Comparison of ENCODE assay signal across 29 cellular contexts in genomic region chr10:94080108-94080507, GRCh38.
"Had no signal": no experiment of that assay in that cellular context is flagged by ENCODE, and none has a peak within 500 bp of the region (broad histone marks: within the 10 kb centered on the region; RNA-seq: fewer than 3 reads in every experiment).

No MANE protein-coding gene starts in this region.

- H3K9me3 Mint-ChIP-seq: dendritic cell treated with granulocyte-macrophage colony-stimulating factor and Interleukin-4, amounts not matched to agents 40 ng/mL and 50 ng/mL, for 4 days had no signal

- H3K36me3 ChIP-seq: colonic mucosa, esophagus muscularis mucosa, esophagus squamous epithelium, gastrocnemius medialis, gastroesophageal sphincter, heart left ventricle, heart right ventricle had no signal

- H3K27ac ChIP-seq: colonic mucosa, coronary artery, dorsolateral prefrontal cortex, epithelial cell of prostate, esophagus muscularis mucosa, esophagus squamous epithelium, foreskin keratinocyte, gastrocnemius medialis, gastroesophageal sphincter, heart left ventricle, heart right ventricle had no signal

- H3K4me1 ChIP-seq: colonic mucosa, foreskin keratinocyte had no signal

- FAIRE-seq: colon, endometrium, endothelial cell of umbilical vein, frontal cortex had no signal

- H3K27ac Mint-ChIP-seq: dendritic cell treated with granulocyte-macrophage colony-stimulating factor and Interleukin-4, amounts not matched to agents 40 ng/mL and 50 ng/mL, for 4 days; effector memory CD8-positive, alpha-beta T cell; endodermal cell had no signal

- H3K27me3 Mint-ChIP-seq: dendritic cell treated with granulocyte-macrophage colony-stimulating factor and Interleukin-4, amounts not matched to agents 40 ng/mL and 50 ng/mL, for 4 days had no signal

- H3K27me3 ChIP-seq: colonic mucosa, esophagus muscularis mucosa, esophagus squamous epithelium, gastrocnemius medialis, gastroesophageal sphincter, heart left ventricle, heart right ventricle had no signal

- ATAC-seq: effector memory CD8-positive, alpha-beta T cell; esophagus mucosa; foreskin keratinocyte; gastrocnemius medialis; gastroesophageal sphincter; heart left ventricle; heart right ventricle had no signal

- H3K4me3 ChIP-seq: colonic mucosa, coronary artery, dorsolateral prefrontal cortex, esophagus muscularis mucosa, esophagus squamous epithelium, gastrocnemius medialis, gastroesophageal sphincter, heart left ventricle, heart right ventricle had no signal

- DNase-seq: colonic mucosa; cortex of kidney; dermis blood vessel endothelial cell; dorsolateral prefrontal cortex; effector CD4-positive, alpha-beta T cell; effector CD8-positive, alpha-beta T cell; effector memory CD4-positive, alpha-beta T cell; effector memory CD8-positive, alpha-beta T cell; endodermal cell; erythroblast; esophagus squamous epithelium; foreskin fibroblast; foreskin keratinocyte; foreskin melanocyte; gastrocnemius medialis; glutamatergic neuron; head of caudate nucleus; heart left ventricle; heart right ventricle had no signal

- H3K9me3 ChIP-seq: colonic mucosa, esophagus squamous epithelium had no signal

- H3K4me3 Mint-ChIP-seq: dendritic cell treated with granulocyte-macrophage colony-stimulating factor and Interleukin-4, amounts not matched to agents 40 ng/mL and 50 ng/mL, for 4 days; effector memory CD8-positive, alpha-beta T cell; endodermal cell had no signal
